ENCODE assay signal across 35 cellular contexts in the genomic region with DNA sequence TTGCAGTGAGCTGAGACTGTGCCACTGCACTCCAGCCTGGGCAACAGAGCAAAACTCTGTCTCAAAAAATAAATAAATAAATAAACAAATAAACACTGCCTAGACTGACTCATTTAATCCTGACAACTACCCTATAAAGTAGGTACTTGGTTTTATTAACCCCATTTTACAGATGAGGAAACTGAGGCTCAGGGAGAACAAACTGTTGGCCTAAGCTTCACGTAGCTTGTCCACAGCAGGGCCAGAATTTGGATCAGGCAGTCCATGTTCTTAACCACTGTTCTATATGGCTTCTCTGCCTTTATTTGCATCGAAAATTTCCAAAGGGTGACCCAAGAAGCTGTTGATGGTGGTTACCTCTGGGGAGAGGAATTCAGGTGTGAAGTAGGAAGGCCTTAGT. TPM values are rescaled to one million over a fixed set of nuclear protein-coding genes. Genes with fewer than 3 reads are reported as not detected.
"Had no signal": no experiment of that assay in that cellular context is flagged by ENCODE, and none has a peak within 500 bp of the region (broad histone marks: within the 10 kb centered on the region; RNA-seq: fewer than 3 reads in every experiment).

No MANE protein-coding gene starts in this region.

- H3K36me3 ChIP-seq: adrenal gland, ascending aorta, brain microvascular endothelial cell, breast epithelium, cardiac muscle cell had no signal

- H3K4me3 ChIP-seq: adrenal gland, ascending aorta, body of pancreas, breast epithelium, cardiac muscle cell had no signal

- DNase-seq: activated effector memory CD4-positive, alpha-beta T cell treated with anti-CD3 and anti-CD28 coated beads, Interleukin-2, amount 50 U/mL, for 16 hours; activated effector memory CD4-positive, alpha-beta T cell treated with Interleukin-2 at 50 U/mL for 16 hours; activated gamma-delta T cell; activated gamma-delta T cell treated with Interleukin-2 at 50 U/mL for 16 hours; activated naive CD4-positive, alpha-beta T cell; activated naive CD4-positive, alpha-beta T cell treated with anti-CD3 and anti-CD28 coated beads for 36 hours; activated naive CD4-positive, alpha-beta T cell treated with anti-CD3 and anti-CD28 coated beads, Interleukin-2, amount 10 ng/mL, durations not matched to agents 7 days and 5 days; activated naive CD4-positive, alpha-beta T cell treated with anti-CD3 and anti-CD28 coated beads, Interleukin-2, amount 50 U/mL, for 16 hours; activated naive CD4-positive, alpha-beta T cell treated with Interleukin-2 at 50 U/mL for 16 hours; activated naive CD8-positive, alpha-beta T cell treated with anti-CD3 and anti-CD28 coated beads for 36 hours; activated naive CD8-positive, alpha-beta T cell treated with anti-CD3 and anti-CD28 coated beads, Interleukin-2, amount 10 ng/mL, durations not matched to agents 7 days and 5 days; activated naive CD8-positive, alpha-beta T cell treated with anti-CD3 and anti-CD28 coated beads, Interleukin-2, amount 50 U/mL, for 24 hours; activated T-cell treated with anti-CD3 and anti-CD28 coated beads, Interleukin-2, amount 50 U/mL, for 1 hour; activated T-cell treated with anti-CD3 and anti-CD28 coated beads, Interleukin-2, amount 50 U/mL, for 24 hours; activated T-cell treated with anti-CD3 and anti-CD28 coated beads, Interleukin-2, amount 50 U/mL, for 4 hours; activated T-cell treated with anti-CD3 and anti-CD28 coated beads, Interleukin-2, amount 50 U/mL, for 48 hours; activated T-cell treated with anti-CD3 and anti-CD28 coated beads, Interleukin-2, amount 50 U/mL, for 72 hours; adrenal gland; amniotic stem cell; amygdala; anterior cingulate cortex; aorta; body of pancreas; brain microvascular endothelial cell; central memory CD4-positive, alpha-beta T cell; cerebellar nuclear complex had no signal

- FAIRE-seq: astrocyte, bronchial epithelial cell had no signal

- H3K9me3 ChIP-seq: adrenal gland, ascending aorta, body of pancreas, breast epithelium had no signal

- H3K4me1 ChIP-seq: breast epithelium had no signal

- ATAC-seq: activated naive CD4-positive, alpha-beta T cell treated with anti-CD3 and anti-CD28 coated beads, Interleukin-2, amount 50 U/mL, for 72 hours; activated naive CD8-positive, alpha-beta T cell treated with anti-CD3 and anti-CD28 coated beads, Interleukin-2, amount 50 U/mL, for 24 hours; activated T-cell treated with anti-CD3 and anti-CD28 coated beads, Interleukin-2, amount 50 U/mL, for 4 hours; activated T-cell treated with anti-CD3 and anti-CD28 coated beads, Interleukin-2, amount 50 U/mL, for 72 hours; activated T-helper 17 cell treated with anti-CD3 and anti-CD28 coated beads, Interleukin-2, amount 50 U/mL, for 72 hours; body of pancreas had no signal

- H3K27ac ChIP-seq: adrenal gland, ascending aorta, body of pancreas, brain microvascular endothelial cell, breast epithelium, cardiac muscle cell had no signal

- H3K27me3 ChIP-seq: adrenal gland, ascending aorta, body of pancreas, brain microvascular endothelial cell, breast epithelium had no signal

RNA-seq across cellular contexts. Expression of a gene that starts 53.6 kb away (rescaled TPM):
- total RNA-seq: activated naive CD4-positive, alpha-beta T cell treated with anti-CD3 and anti-CD28 coated beads for 36 hours; activated T-helper 1 cell treated with anti-CD3 and anti-CD28 coated beads, Interleukin-12 subunit alpha, Interleukin-12 subunit beta, Interleukin-2, Interleukin-4 antibody, amounts not matched to agents 30 ng/mL and 10 ng/mL and 1 ng/mL, durations not matched to agents 14 hours and 24 hours and 36 hours; bronchial epithelial cell; cardiac muscle cell; chondrocyte had no signal
- polyA plus RNA-seq: cardiac muscle cell had no signal
